Comparison of ENCODE assay signal across 17 cellular contexts in genomic region chr17:82694647-82695046, GRCh38. TPM values are rescaled to one million over a fixed set of nuclear protein-coding genes. Genes with fewer than 3 reads are reported as not detected.
A peak's percentile ranks its signal among the peaks of the same experiment; 100 is the strongest.
DNase-seq lines count a peak whose midpoint lies in the region; ATAC-seq, FAIRE-seq and TF ChIP-seq lines count a peak whose summit lies in the region.
"Had no signal": no experiment of that assay in that cellular context is flagged by ENCODE, and none has a peak within 500 bp of the region (broad histone marks: within the 10 kb centered on the region; RNA-seq: fewer than 3 reads in every experiment).

No MANE protein-coding gene starts in this region.

- intact Hi-C loops in natural killer cell (cut with micrococcal nuclease) = no loop called here

- H3K4me2 ChIP-seq in astrocyte (ENCODE audit: low read length) = no peak overlapping the region

- peaks cover 2% of the 10 kb centered on the region for H3K27me3 ChIP-seq in astrocyte (ENCODE audit: insufficient read depth, low read length)

- peaks cover 16% of the 10 kb centered on the region for H3K79me2 ChIP-seq in astrocyte (ENCODE audit: insufficient read depth, low read length)

- H3K4me3 ChIP-seq in astrocyte (ENCODE audit: insufficient read depth, low read depth, low read length) = no peak overlapping the region
- H3K4me3 ChIP-seq: GM23248 had no signal

- no peak for ATAC-seq in natural killer cell
- ATAC-seq in natural killer cell treated with Interleukin-12 subunit alpha and Interleukin-12 subunit beta and Interleukin-15 and Interleukin-18, amount 100 ng/mL, for 72 hours = no peak
- no peak for ATAC-seq in GM21360 (IDR thresholded peaks at IDR 0.05; ENCODE audit: unreplicated experiment)
- no peak for ATAC-seq in GM19328 (IDR thresholded peaks at IDR 0.05; ENCODE audit: unreplicated experiment)
- ATAC-seq: CD8-positive, alpha-beta T cell had no signal

- no peak for TF ChIP-seq CTCF in natural killer cell (IDR thresholded peaks at IDR 0.05)
- TF ChIP-seq CTCF in astrocyte (IDR thresholded peaks at IDR 0.05; ENCODE audit: insufficient read depth, low read depth, low read length) = no peak
- TF ChIP-seq CTCF in nephron (IDR thresholded peaks at IDR 0.05; ENCODE audit: unreplicated experiment in 3 of 3) = no peak

- H3K9me3 Mint-ChIP-seq in natural killer cell (no peaks in the 10 kb centered on the region), astrocyte (ENCODE audit: unreplicated experiment) (peaks cover 16% of the 10 kb centered on the region), nephron (peaks cover 17% of the 10 kb centered on the region)
- H3K9me3 Mint-ChIP-seq in natural killer cell treated with Interleukin-12 subunit alpha and Interleukin-12 subunit beta and Interleukin-15 and Interleukin-18, amount 100 ng/mL, for 72 hours = peaks cover 5% of the 10 kb centered on the region

- no peaks in the 10 kb centered on the region for H3K36me3 Mint-ChIP-seq in natural killer cell
- H3K36me3 Mint-ChIP-seq in natural killer cell treated with Interleukin-12 subunit alpha and Interleukin-12 subunit beta and Interleukin-15 and Interleukin-18, amount 100 ng/mL, for 72 hours = peaks cover 13% of the 10 kb centered on the region
- peaks cover 19% of the 10 kb centered on the region for H3K36me3 Mint-ChIP-seq in astrocyte (ENCODE audit: low read depth, unreplicated experiment)
- peaks cover 27% of the 10 kb centered on the region for H3K36me3 Mint-ChIP-seq in nephron (ENCODE audit: low read depth)

- DNase-seq in natural killer cell = no peak
- DNase-seq in natural killer cell treated with Interleukin-12 subunit alpha and Interleukin-12 subunit beta and Interleukin-15 and Interleukin-18, amount 100 ng/mL, for 72 hours (ENCODE audit: low spot score) = no peak
- no peak for DNase-seq in astrocyte (ENCODE audit: low read depth)
- no peak for DNase-seq in DMS 273 treated with DMSO at 0.1 percent for 48 hours (lab: John Stamatoyannopoulos, UW)
- DNase-seq: C1 segment of cervical spinal cord; CD8-positive, alpha-beta T cell; COR-L47; DMS53; GF-D8; GM23248 had no signal

- H3K27me3 Mint-ChIP-seq in natural killer cell (ENCODE audit: low read depth in 2 of 2) = no peaks in the 10 kb centered on the region
- peaks cover 0 to 3% of the 10 kb centered on the region in 2 donors for H3K27me3 Mint-ChIP-seq in natural killer cell treated with Interleukin-12 subunit alpha and Interleukin-12 subunit beta and Interleukin-15 and Interleukin-18, amount 100 ng/mL, for 72 hours
- H3K27me3 Mint-ChIP-seq in astrocyte (ENCODE audit: low read depth, unreplicated experiment) = peaks cover 5% of the 10 kb centered on the region
- H3K27me3 Mint-ChIP-seq in nephron (ENCODE audit: low read depth) = peaks cover 4% of the 10 kb centered on the region

- H3K4me1 Mint-ChIP-seq in natural killer cell = peaks cover 0 to 5% of the 10 kb centered on the region in 2 donors
- H3K4me1 Mint-ChIP-seq in natural killer cell treated with Interleukin-12 subunit alpha and Interleukin-12 subunit beta and Interleukin-15 and Interleukin-18, amount 100 ng/mL, for 72 hours (ENCODE audit: low read depth in 2 of 2) = peaks cover 6 to 10% of the 10 kb centered on the region in 2 donors
- H3K4me1 Mint-ChIP-seq in astrocyte (ENCODE audit: low read depth, unreplicated experiment) = peaks cover 4% of the 10 kb centered on the region
- peaks cover 11% of the 10 kb centered on the region for H3K4me1 Mint-ChIP-seq in nephron

- H3K4me1 ChIP-seq in astrocyte (ENCODE audit: insufficient read depth, low read length) = peaks cover 9% of the 10 kb centered on the region

- H3K27ac ChIP-seq in astrocyte (ENCODE audit: low read depth, low read length) = no peak overlapping the region
- H3K27ac ChIP-seq: GM23248 had no signal

- no peak overlapping the region for H2AFZ ChIP-seq in astrocyte (ENCODE audit: low read depth, low read length)
- H2AFZ ChIP-seq: GM23248 had no signal

- FAIRE-seq in astrocyte (lab: Jason Lieb, UNC) = no peak
- FAIRE-seq: A204.1, H54, HTR-8/SVneo had no signal

- no peak overlapping the region for H3K9ac ChIP-seq in astrocyte (ENCODE audit: low read length)
- H3K9ac ChIP-seq: GM23248 had no signal

- H3K9me3 ChIP-seq in astrocyte (ENCODE audit: insufficient read depth, low read depth, low read length) = peaks cover 5% of the 10 kb centered on the region

- H4K20me1 ChIP-seq in astrocyte (ENCODE audit: insufficient read depth, low read length) = peaks cover 19% of the 10 kb centered on the region

- H3K4me3 Mint-ChIP-seq in natural killer cell (peak overlapping the region; percentile 29), astrocyte (ENCODE audit: unreplicated experiment) (peak overlapping the region; percentile 54), nephron (peak overlapping the region; percentile 25 to 74 (median 68))
- H3K4me3 Mint-ChIP-seq in natural killer cell treated with Interleukin-12 subunit alpha and Interleukin-12 subunit beta and Interleukin-15 and Interleukin-18, amount 100 ng/mL, for 72 hours = no peak overlapping the region
- H3K4me3 Mint-ChIP-seq: B cell; CD8-positive, alpha-beta T cell had no signal

- no peaks in the 10 kb centered on the region for H3K36me3 ChIP-seq in astrocyte (ENCODE audit: insufficient read depth, low read length)

- no peak overlapping the region for H3K27ac Mint-ChIP-seq in natural killer cell
- no peak overlapping the region for H3K27ac Mint-ChIP-seq in natural killer cell treated with Interleukin-12 subunit alpha and Interleukin-12 subunit beta and Interleukin-15 and Interleukin-18, amount 100 ng/mL, for 72 hours
- no peak overlapping the region for H3K27ac Mint-ChIP-seq in astrocyte (ENCODE audit: unreplicated experiment)
- H3K27ac Mint-ChIP-seq in nephron = no peak overlapping the region
- H3K27ac Mint-ChIP-seq: B cell; CD8-positive, alpha-beta T cell had no signal

RNA-seq across cellular contexts. Expression of gene RAB40B, which starts 3.9 kb away (rescaled TPM):
- 1 to 10 TPM; 3.7 to 7.3 (median 4.0) TPM for total RNA-seq in natural killer cell
- total RNA-seq in natural killer cell treated with Interleukin-12 subunit alpha and Interleukin-12 subunit beta and Interleukin-15 and Interleukin-18, amount 100 ng/mL, for 72 hours = 1 to 10 TPM; 1.1 to 1.2 TPM
- total RNA-seq in astrocyte = 15.8 and 17.5 TPM in 2 replicates

RNA-seq across cellular contexts. Expression of gene FN3KRP, which starts 21.9 kb away (rescaled TPM):
- total RNA-seq in natural killer cell (10 to 100 TPM; 29.4 to 42.3 (median 32.0) TPM), astrocyte (14.8 and 15.4 TPM in 2 replicates)
- total RNA-seq in natural killer cell treated with Interleukin-12 subunit alpha and Interleukin-12 subunit beta and Interleukin-15 and Interleukin-18, amount 100 ng/mL, for 72 hours = 10 to 100 TPM; 29.4 to 48.4 TPM

RNA-seq across cellular contexts. Expression of gene FN3K, which starts 40.8 kb away (rescaled TPM):
- total RNA-seq in natural killer cell = 1 to 10 TPM; 4.9 to 6.1 (median 5.5) TPM
- total RNA-seq in natural killer cell treated with Interleukin-12 subunit alpha and Interleukin-12 subunit beta and Interleukin-15 and Interleukin-18, amount 100 ng/mL, for 72 hours = 1 to 10 TPM; 1.6 TPM
- 4.0 and 4.1 TPM in 2 replicates for total RNA-seq in astrocyte

RNA-seq across cellular contexts. Expression of gene WDR45B, which starts 46.4 kb away (rescaled TPM):
- total RNA-seq in natural killer cell (100 to 1,000 TPM in 1 of 3 donors, 10 to 100 TPM in 2; 81.8 to 112 (median 94.6) TPM), astrocyte (74.3 and 75.4 TPM in 2 replicates)
- 10 to 100 TPM; 68.0 to 75.7 TPM for total RNA-seq in natural killer cell treated with Interleukin-12 subunit alpha and Interleukin-12 subunit beta and Interleukin-15 and Interleukin-18, amount 100 ng/mL, for 72 hours

RNA-seq across cellular contexts. Expression of gene TBCD, which starts 57.2 kb away (rescaled TPM):
- 100 to 1,000 TPM in 2 of 3 donors, 10 to 100 TPM in 1; 92.0 to 149 (median 132) TPM for total RNA-seq in natural killer cell
- 100 to 1,000 TPM in 1 of 2 donors, 10 to 100 TPM in 1; 66.5 to 166 TPM for total RNA-seq in natural killer cell treated with Interleukin-12 subunit alpha and Interleukin-12 subunit beta and Interleukin-15 and Interleukin-18, amount 100 ng/mL, for 72 hours
- total RNA-seq in astrocyte = 31.8 and 35.6 TPM in 2 replicates
